In genomic region chr13:95200386-95200785, GRCh38 we compare ENCODE assay signal across 6 cellular contexts.
DNase-seq lines count a peak whose midpoint lies in the region; ATAC-seq and TF ChIP-seq lines count a peak whose summit lies in the region.
"Not testable (repeated sequence)": the region's sequence is repeated elsewhere in the genome, so short reads cannot be mapped to it uniquely, and the experiment has no call there.

No MANE protein-coding gene starts in this region.

- not testable (repeated sequence) for H3K4me1 ChIP-seq in endodermal cell (ENCODE audit: control insufficient read depth, insufficient read depth, low read length)
- H3K4me1 ChIP-seq in parathyroid adenoma (peaks cover 25% of the 10 kb centered on the region), thyroid gland (peaks cover 17 to 18% of the 10 kb centered on the region in 2 donors)

- H3K9me3 ChIP-seq in endodermal cell (ENCODE audit: control insufficient read depth, low read length); parathyroid adenoma (ENCODE audit: control insufficient read depth, low read length); thyroid gland: not testable (repeated sequence)

- not testable (repeated sequence) for H3K4me1 Mint-ChIP-seq in WTC11
- H3K4me1 Mint-ChIP-seq in endodermal cell = peaks cover 26% of the 10 kb centered on the region

- H3K36me3 Mint-ChIP-seq in WTC11 = not testable (repeated sequence)
- peaks cover 81% of the 10 kb centered on the region for H3K36me3 Mint-ChIP-seq in endodermal cell (ENCODE audit: low read depth)

- TF ChIP-seq POLR2A in thyroid gland (IDR thresholded peaks at IDR 0.05) = not testable (repeated sequence)

- H3K27me3 Mint-ChIP-seq in WTC11 (ENCODE audit: low read depth); endodermal cell (ENCODE audit: insufficient read depth): not testable (repeated sequence)

- intact Hi-C loops in thyroid gland (cut with DNase I) = not testable (repeated sequence)

- H3K9ac ChIP-seq in endodermal cell (ENCODE audit: extremely low read depth, low read length, poor library complexity, severe bottlenecking); parathyroid adenoma: not testable (repeated sequence)

- peaks cover 14% of the 10 kb centered on the region for H3K9me3 Mint-ChIP-seq in WTC11
- peaks cover 13% of the 10 kb centered on the region for H3K9me3 Mint-ChIP-seq in endodermal cell

- peak overlapping the region; percentile 54 for H3K4me2 ChIP-seq in parathyroid adenoma (ENCODE audit: low read length)

- POLR2A ChIA-PET in WTC11 (lab: Charles Lee) = not testable (repeated sequence)

- CTCF ChIA-PET in WTC11 (lab: Charles Lee) = not testable (repeated sequence)

- in situ Hi-C loops in Caki2 (cut with HindIII; ENCODE audit: low pct_unique_long_range_greater_than_20kb, low sequenced_read_pairs) = not testable (repeated sequence)

- 90 to 93% methylated on average over 12 to 13 of the region's 13 CpGs for WGBS in endodermal cell (ENCODE audit: insufficient coverage in 1 of 2, insufficient read length in 1 of 2), 2 experiments
- 43 to 58% methylated on average over 13 of the region's 13 CpGs for WGBS in thyroid gland, 2 donors

- H3K27ac Mint-ChIP-seq in WTC11 (peak overlapping the region; percentile 37; the same call in 1 of the 2 replicates), endodermal cell (peak overlapping the region; percentile 11)

- H3K27me3 ChIP-seq in endodermal cell (ENCODE audit: control insufficient read depth, insufficient read depth, low read length, poor library complexity, severe bottlenecking); parathyroid adenoma (ENCODE audit: control insufficient read depth, insufficient read depth, low read length); thyroid gland: not testable (repeated sequence)

- not testable (repeated sequence) for H3K4me3 Mint-ChIP-seq in WTC11, endodermal cell

- ATAC-seq in WTC11 = not testable (repeated sequence)

- not testable (repeated sequence) for H2AFZ ChIP-seq in parathyroid adenoma

- DNase-seq in Caki2 (ENCODE audit: low read depth) (peak; percentile 69), kidney tubule cell (ENCODE audit: low spot score) (peak; percentile 31), thyroid gland (peak; percentile 87 to 88)
- not testable (repeated sequence) for DNase-seq in WTC11 (ENCODE audit: low spot score); endodermal cell

- peaks cover 32% of the 10 kb centered on the region for H3K36me3 ChIP-seq in endodermal cell (ENCODE audit: control insufficient read depth, insufficient read depth, low read length)
- H3K36me3 ChIP-seq in parathyroid adenoma (ENCODE audit: control insufficient read depth, insufficient read depth, low read length); thyroid gland: not testable (repeated sequence)

- H3K4me3 ChIP-seq in endodermal cell (ENCODE audit: low read length); thyroid gland (replicated peaks in 1 of 3): not testable (repeated sequence)
- H3K4me3 ChIP-seq in parathyroid adenoma (ENCODE audit: low read depth, low read length) = peak overlapping the region; percentile 35

- TF ChIP-seq CTCF in WTC11 (IDR thresholded peaks at IDR 0.05); endodermal cell (conservative IDR thresholded peaks at IDR 0.05); parathyroid adenoma (IDR thresholded peaks at IDR 0.05); thyroid gland (IDR thresholded peaks at IDR 0.05): not testable (repeated sequence)

- not testable (repeated sequence) for H3K79me2 ChIP-seq in parathyroid adenoma

- H3K27ac ChIP-seq in endodermal cell (ENCODE audit: low read depth, low read length) = not testable (repeated sequence)
- H3K27ac ChIP-seq in parathyroid adenoma (peak overlapping the region; percentile 91), thyroid gland (peak overlapping the region; percentile 71 to 86 (median 71))
